Comparison of ENCODE assay signal across 7 cellular contexts in genomic region chr19:13260883-13261653, GRCh38.
DNase-seq lines count a peak whose midpoint lies in the region; ATAC-seq and TF ChIP-seq lines count a peak whose summit lies in the region.

No MANE protein-coding gene starts in this region.

- in situ Hi-C loops in G401 (cut with HindIII; ENCODE audit: low sequenced_read_pairs): no loop called here

- H3K4me1 ChIP-seq in OCI-LY3 (ENCODE audit: low read length) (peaks cover 20% of the 10 kb centered on the region), aorta (ENCODE audit: control insufficient read depth in 1 of 2, insufficient read depth in 2 of 2, low read length in 2 of 2) (no peaks in the 10 kb centered on the region)

- TF ChIP-seq CTCF in OCI-LY3 (IDR thresholded peaks at IDR 0.05; ENCODE audit: low read depth, low read length): no peak

- peak overlapping the region; percentile 54 for H3K4me3 ChIP-seq in OCI-LY3 (ENCODE audit: low read length)
- no peak overlapping the region for H3K4me3 ChIP-seq in aorta (ENCODE audit: low read length in 2 of 2)

- no peaks in the 10 kb centered on the region for H3K79me2 ChIP-seq in OCI-LY3 (ENCODE audit: low read length)

- peaks cover 10% of the 10 kb centered on the region for H3K27me3 Mint-ChIP-seq in stimulated activated memory B cell treated with anti-CD40 and anti-IgM and Interleukin-4, amounts not matched to agents 10 μg/mL and 1 μg/mL and 100 μg/mL, for 72 hours

- H4K20me1 ChIP-seq in OCI-LY3 (ENCODE audit: insufficient read depth, low read length): no peaks in the 10 kb centered on the region

- H2AFZ ChIP-seq in OCI-LY3 (ENCODE audit: low read depth, low read length): no peak overlapping the region

- ATAC-seq in HG02623 (IDR thresholded peaks at IDR 0.05; ENCODE audit: unreplicated experiment) (peak; percentile 70), aorta (ENCODE audit: low FRiP score) (no peak)
- peak; percentile 95 for ATAC-seq in stimulated activated memory B cell treated with anti-CD40 and anti-IgM and Interleukin-4, amounts not matched to agents 10 μg/mL and 1 μg/mL and 100 μg/mL, for 72 hours

- H3K4me1 Mint-ChIP-seq in stimulated activated memory B cell treated with anti-CD40 and anti-IgM and Interleukin-4, amounts not matched to agents 10 μg/mL and 1 μg/mL and 100 μg/mL, for 72 hours: peaks cover 20% of the 10 kb centered on the region

- peak overlapping the region; percentile 79 for H3K4me2 ChIP-seq in OCI-LY3 (ENCODE audit: low read length)

- peak; percentile 33 for TF ChIP-seq POLR2A in GM15510 (IDR thresholded peaks at IDR 0.05; ENCODE audit: borderline replicate concordance, extremely low read depth, insufficient read length)

- H3K36me3 ChIP-seq in OCI-LY3 (replicated peaks; ENCODE audit: low read depth, low read length) (no peaks in the 10 kb centered on the region), aorta (ENCODE audit: control insufficient read depth in 1 of 2, insufficient read depth in 2 of 2, low read length in 1 of 2) (no peaks in the 10 kb centered on the region)

- peaks cover 5% of the 10 kb centered on the region for H3K9me3 Mint-ChIP-seq in stimulated activated memory B cell treated with anti-CD40 and anti-IgM and Interleukin-4, amounts not matched to agents 10 μg/mL and 1 μg/mL and 100 μg/mL, for 72 hours

- H3K27me3 ChIP-seq in OCI-LY3 (ENCODE audit: low read depth, low read length) (peaks cover 45% of the 10 kb centered on the region), aorta (ENCODE audit: control insufficient read depth in 1 of 2, insufficient read depth in 2 of 2, low read length in 1 of 2) (peaks cover 0 to 3% of the 10 kb centered on the region in 2 donors)

- H3K9me3 ChIP-seq in OCI-LY3 (ENCODE audit: insufficient read depth, low read length): peaks cover 7% of the 10 kb centered on the region
- H3K9me3 ChIP-seq in aorta (ENCODE audit: control insufficient read depth, low read length): no peaks in the 10 kb centered on the region

- intact Hi-C loops in aorta (cut with DNase I): loop anchor here (5.0 to 10.0 kb wide), 4 partner anchors 54 to 464 kb away; no protein-coding TSS in a partner anchor

- no peak overlapping the region for H3K9ac ChIP-seq in OCI-LY3 (ENCODE audit: low read length)

- H3K27ac Mint-ChIP-seq in stimulated activated memory B cell treated with anti-CD40 and anti-IgM and Interleukin-4, amounts not matched to agents 10 μg/mL and 1 μg/mL and 100 μg/mL, for 72 hours: peak overlapping the region; percentile 96

- H3K27ac ChIP-seq in OCI-LY3 (ENCODE audit: low read length): peak overlapping the region; percentile 41
- H3K27ac ChIP-seq in aorta (ENCODE audit: low read depth in 1 of 2, low read length in 2 of 2): no peak overlapping the region

- peak overlapping the region; percentile 84 for H3K4me3 Mint-ChIP-seq in stimulated activated memory B cell treated with anti-CD40 and anti-IgM and Interleukin-4, amounts not matched to agents 10 μg/mL and 1 μg/mL and 100 μg/mL, for 72 hours

- DNase-seq in dedifferentiated amniotic fluid mesenchymal stem cell (ENCODE audit: extremely low spot score) (peak; percentile 76), G401 (ENCODE audit: low spot score) (no peak), aorta (no peak)

- peaks cover 6% of the 10 kb centered on the region for H3K36me3 Mint-ChIP-seq in stimulated activated memory B cell treated with anti-CD40 and anti-IgM and Interleukin-4, amounts not matched to agents 10 μg/mL and 1 μg/mL and 100 μg/mL, for 72 hours

- 71 to 74% methylated on average over 9 of the region's 9 CpGs for WGBS in aorta, 2 donors
